ENCODE assay signal across 33 cellular contexts in the genomic region with DNA sequence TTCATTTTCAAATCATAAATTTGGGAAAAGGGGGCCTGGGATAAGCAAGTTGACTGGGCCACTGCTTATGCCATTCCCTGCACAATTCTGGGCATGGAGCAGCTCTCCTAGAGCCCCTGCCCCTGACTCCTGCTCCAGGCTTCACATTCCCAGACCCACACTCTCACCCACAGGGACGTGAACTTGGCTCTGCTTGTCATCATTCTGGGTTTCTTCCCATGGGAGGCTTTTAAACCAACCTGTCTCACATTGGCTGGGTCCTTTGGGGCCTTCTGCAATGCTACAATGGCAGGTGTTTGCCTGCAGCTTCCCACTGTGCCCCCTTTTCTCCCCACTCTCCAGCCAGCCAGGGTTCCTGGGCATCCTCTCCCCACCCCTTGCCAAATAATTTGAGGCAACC. TPM values are rescaled to one million over a fixed set of nuclear protein-coding genes. Genes with fewer than 3 reads are reported as not detected.
"Had no signal": no experiment of that assay in that cellular context is flagged by ENCODE, and none has a peak within 500 bp of the region (broad histone marks: within the 10 kb centered on the region; RNA-seq: fewer than 3 reads in every experiment).

No MANE protein-coding gene starts in this region.

- H3K4me1 ChIP-seq: adrenal gland, body of pancreas, esophagus squamous epithelium, gastroesophageal sphincter, heart right ventricle had no signal

- ATAC-seq: activated CD4-positive, alpha-beta T cell treated with anti-CD3 and anti-CD28 coated beads for 36 hours; activated CD8-positive, alpha-beta memory T cell treated with anti-CD3 and anti-CD28 coated beads, Interleukin-2, amount 10 ng/mL, durations not matched to agents 7 days and 5 days; activated CD8-positive, alpha-beta T cell treated with anti-CD3 and anti-CD28 coated beads, Interleukin-2, amount 10 ng/mL, durations not matched to agents 7 days and 5 days; activated naive CD8-positive, alpha-beta T cell treated with anti-CD3 and anti-CD28 coated beads, Interleukin-2, amount 50 U/mL, for 24 hours; body of pancreas; gastroesophageal sphincter; heart right ventricle had no signal

- H3K27ac ChIP-seq: adrenal gland, body of pancreas, epithelial cell of prostate, esophagus squamous epithelium, gastroesophageal sphincter, heart right ventricle had no signal

- DNase-seq: activated CD4-positive, alpha-beta memory T cell treated with anti-CD3 and anti-CD28 coated beads for 36 hours; activated CD4-positive, alpha-beta T cell treated with anti-CD3 and anti-CD28 coated beads for 36 hours; activated CD4-positive, alpha-beta T cell treated with anti-CD3 and anti-CD28 coated beads, Interleukin-2, amount 10 ng/mL, durations not matched to agents 24 days and 14 days; activated CD4-positive, CD25-positive, alpha-beta regulatory T cell; activated CD4-positive, CD25-positive, alpha-beta regulatory T cell treated with anti-CD3 and anti-CD28 coated beads, Interleukin-2, amount 50 U/mL, for 72 hours; activated CD8-positive, alpha-beta memory T cell treated with anti-CD3 and anti-CD28 coated beads, Interleukin-2, amount 10 ng/mL, durations not matched to agents 7 days and 5 days; activated CD8-positive, alpha-beta memory T cell treated with anti-CD3 and anti-CD28 coated beads, Interleukin-2, amount 50 U/mL, for 4 hours; activated CD8-positive, alpha-beta T cell treated with anti-CD3 and anti-CD28 coated beads, Interleukin-2, amount 10 ng/mL, durations not matched to agents 7 days and 5 days; activated effector memory CD4-positive, alpha-beta T cell treated with anti-CD3 and anti-CD28 coated beads, Interleukin-2, amount 50 U/mL, for 16 hours; activated naive CD4-positive, alpha-beta T cell treated with anti-CD3 and anti-CD28 coated beads for 36 hours; activated naive CD8-positive, alpha-beta T cell treated with anti-CD3 and anti-CD28 coated beads for 36 hours; activated naive CD8-positive, alpha-beta T cell treated with anti-CD3 and anti-CD28 coated beads, Interleukin-2, amount 50 U/mL, for 24 hours; activated T-cell treated with anti-CD3 and anti-CD28 coated beads, Interleukin-2, amount 50 U/mL, for 1 hour; activated T-cell treated with anti-CD3 and anti-CD28 coated beads, Interleukin-2, amount 50 U/mL, for 48 hours; adrenal gland; amygdala; aorta; body of pancreas; caudate nucleus; effector CD8-positive, alpha-beta T cell; esophagus squamous epithelium; foreskin melanocyte; heart right ventricle; T-helper 2 cell had no signal

- H3K27me3 ChIP-seq: adrenal gland, body of pancreas, heart right ventricle had no signal

- H3K36me3 ChIP-seq: adrenal gland, esophagus squamous epithelium, gastroesophageal sphincter, heart right ventricle had no signal

- H3K4me3 ChIP-seq: adrenal gland, body of pancreas, esophagus squamous epithelium, gastroesophageal sphincter, heart right ventricle had no signal

- H3K9me3 ChIP-seq: adrenal gland, body of pancreas, esophagus squamous epithelium, gastroesophageal sphincter, heart right ventricle had no signal

RNA-seq across cellular contexts. Expression of gene CYP19A1, which starts 49.1 kb away (rescaled TPM):
- total RNA-seq: activated CD4-positive, alpha-beta memory T cell treated with anti-CD3 and anti-CD28 coated beads for 36 hours; activated CD4-positive, alpha-beta T cell treated with anti-CD3 and anti-CD28 coated beads for 36 hours; activated CD8-positive, alpha-beta memory T cell treated with anti-CD3 and anti-CD28 coated beads for 36 hours; activated CD8-positive, alpha-beta T cell treated with anti-CD3 and anti-CD28 coated beads, Interleukin-2, amount 10 ng/mL, durations not matched to agents 7 days and 5 days; activated naive CD4-positive, alpha-beta T cell treated with anti-CD3 and anti-CD28 coated beads for 36 hours; activated naive CD8-positive, alpha-beta T cell treated with anti-CD3 and anti-CD28 coated beads for 36 hours; chondrocyte; dermis microvascular lymphatic vessel endothelial cell; endothelial cell of umbilical vein; fibroblast of villous mesenchyme; glomerular endothelial cell had no signal

RNA-seq across cellular contexts. Expression of gene GLDN, which starts 52.2 kb away (rescaled TPM):
- total RNA-seq: activated CD4-positive, alpha-beta memory T cell treated with anti-CD3 and anti-CD28 coated beads for 36 hours; activated CD4-positive, alpha-beta T cell treated with anti-CD3 and anti-CD28 coated beads for 36 hours; activated CD4-positive, alpha-beta T cell treated with anti-CD3 and anti-CD28 coated beads, Interleukin-2, amount 10 ng/mL, durations not matched to agents 24 days and 14 days; activated CD8-positive, alpha-beta memory T cell treated with anti-CD3 and anti-CD28 coated beads for 36 hours; activated CD8-positive, alpha-beta memory T cell treated with anti-CD3 and anti-CD28 coated beads, Interleukin-2, amount 10 ng/mL, durations not matched to agents 7 days and 5 days; activated CD8-positive, alpha-beta T cell treated with anti-CD3 and anti-CD28 coated beads, Interleukin-2, amount 10 ng/mL, durations not matched to agents 7 days and 5 days; activated naive CD4-positive, alpha-beta T cell treated with anti-CD3 and anti-CD28 coated beads for 36 hours; activated naive CD8-positive, alpha-beta T cell treated with anti-CD3 and anti-CD28 coated beads for 36 hours; activated T-helper 1 cell treated with anti-CD3 and anti-CD28 coated beads, Interleukin-12 subunit alpha, Interleukin-12 subunit beta, Interleukin-2, Interleukin-4 antibody, amounts not matched to agents 30 ng/mL and 10 ng/mL and 1 ng/mL, durations not matched to agents 14 hours and 24 hours and 36 hours; dermis microvascular lymphatic vessel endothelial cell; endothelial cell of umbilical vein; glomerular endothelial cell had no signal
